ENCODE assay signal across 16 cellular contexts in genomic region chr3:94070341-94070911, GRCh38. TPM values are rescaled to one million over a fixed set of nuclear protein-coding genes. Genes with fewer than 3 reads are reported as not detected.
DNase-seq lines count a peak whose midpoint lies in the region; ATAC-seq and TF ChIP-seq lines count a peak whose summit lies in the region.
"Had no signal": no experiment of that assay in that cellular context is flagged by ENCODE, and none has a peak within 500 bp of the region (broad histone marks: within the 10 kb centered on the region; RNA-seq: fewer than 3 reads in every experiment).

No MANE protein-coding gene starts in this region.

- no peak overlapping the region for H3K9ac ChIP-seq in colonic mucosa (ENCODE audit: low read depth in 2 of 2, low read length in 2 of 2)

- H3K4me1 ChIP-seq in colonic mucosa, result peaks cover 4% of the 10 kb centered on the region

- H3K4me3 Mint-ChIP-seq in activated T-cell treated with anti-CD3 and anti-CD28 coated beads, Interleukin-2, amount 50 U/mL, for 24 hours, result no peak overlapping the region
- H3K4me3 Mint-ChIP-seq: H9, type B pancreatic cell had no signal

- no peak overlapping the region for H3K27ac ChIP-seq in colonic mucosa
- H3K27ac ChIP-seq: A549, coronary artery had no signal

- H3K4me1 Mint-ChIP-seq in activated T-cell treated with anti-CD3 and anti-CD28 coated beads, Interleukin-2, amount 50 U/mL, for 24 hours (ENCODE audit: low read depth), result peaks cover 79% of the 10 kb centered on the region

- intact Hi-C loops in colonic mucosa (cut with DNase I), result no loop called here

- H3K9me3 Mint-ChIP-seq in activated T-cell treated with anti-CD3 and anti-CD28 coated beads, Interleukin-2, amount 50 U/mL, for 24 hours, result peaks cover 1% of the 10 kb centered on the region
- H3K9me3 Mint-ChIP-seq: type B pancreatic cell had no signal

- no peaks in the 10 kb centered on the region for H3K27me3 ChIP-seq in colonic mucosa

- H3K36me3 Mint-ChIP-seq in activated T-cell treated with anti-CD3 and anti-CD28 coated beads, Interleukin-2, amount 50 U/mL, for 24 hours (ENCODE audit: low read depth), result peaks cover 79% of the 10 kb centered on the region

- H3K27ac Mint-ChIP-seq in activated T-cell treated with anti-CD3 and anti-CD28 coated beads, Interleukin-2, amount 50 U/mL, for 24 hours, result peak overlapping the region; percentile 72
- H3K27ac Mint-ChIP-seq: H9, type B pancreatic cell had no signal

- ATAC-seq in GM21737 (IDR thresholded peaks at IDR 0.05; ENCODE audit: unreplicated experiment), result peak; percentile 52
- ATAC-seq in HG03196 (IDR thresholded peaks at IDR 0.05; ENCODE audit: unreplicated experiment), result peak; percentile 49
- ATAC-seq: A549 had no signal

- DNase-seq in activated T-cell treated with anti-CD3 and anti-CD28 coated beads, Interleukin-2, amount 50 U/mL, for 24 hours, result no peak
- no peak for DNase-seq in activated T-cell treated with anti-CD3 and anti-CD28 coated beads, Interleukin-2, amount 50 U/mL, for 48 hours
- DNase-seq in renal cortical epithelial cell (ENCODE audit: low read depth) (peak; percentile 25), NCI-H524 (lab: John Stamatoyannopoulos, UW) (no peak), ureter (ENCODE audit: low spot score) (no peak), colonic mucosa (no peak)
- DNase-seq: H9, head of caudate nucleus, mesenchymal stem cell, T-helper 9 cell had no signal

- H3K36me3 ChIP-seq in colonic mucosa, result no peaks in the 10 kb centered on the region

- no peak for TF ChIP-seq CTCF in colonic mucosa (IDR thresholded peaks at IDR 0.05)

- no peaks in the 10 kb centered on the region for H3K27me3 Mint-ChIP-seq in activated T-cell treated with anti-CD3 and anti-CD28 coated beads, Interleukin-2, amount 50 U/mL, for 24 hours
- H3K27me3 Mint-ChIP-seq: type B pancreatic cell had no signal

- no peaks in the 10 kb centered on the region for H3K9me3 ChIP-seq in colonic mucosa
- H3K9me3 ChIP-seq: A549 had no signal

- H3K4me3 ChIP-seq in colonic mucosa, result no peak overlapping the region
- H3K4me3 ChIP-seq: A549, coronary artery had no signal

RNA-seq across cellular contexts. Expression of gene NSUN3, which starts 7.6 kb away (rescaled TPM):
- total RNA-seq in renal cortical epithelial cell, result 14.6 and 15.5 TPM in 2 replicates
- 22.7 TPM for total RNA-seq in ureter
- 10 to 100 TPM; 17.2 to 18.8 TPM for total RNA-seq in colonic mucosa

RNA-seq across cellular contexts. Expression of gene DHFR2, which starts 7.7 kb away (rescaled TPM):
- total RNA-seq in renal cortical epithelial cell, result 2.3 and 6.3 TPM in 2 replicates
- 7.5 TPM for total RNA-seq in ureter
- 1 to 10 TPM; 4.6 to 5.4 TPM for total RNA-seq in colonic mucosa

RNA-seq across cellular contexts. Expression of gene STX19, which starts 42.0 kb away (rescaled TPM):
- not detected in 2 replicates for total RNA-seq in renal cortical epithelial cell
- not detected for total RNA-seq in ureter
- total RNA-seq in colonic mucosa, result 10 to 100 TPM in 1 of 2 donors, 1 to 10 TPM in 1; 9.0 to 18.8 TPM
- total RNA-seq: H9, pulmonary artery endothelial cell had no signal

Comparison
In these comparisons a context has a peak if more than half of its experiments do, and no peak if none do; other contexts are left out.
1. RNA of gene STX19, which starts 42.0 kb away (total RNA-seq): 9.0 to 18.8 TPM in colonic mucosa; not detected in renal cortical epithelial cell and not detected in ureter (single experiment); every median in the first group is over 10 times any median in the second.